29 cellular contexts compared by ENCODE assay signal in genomic region chr5:82306151-82306550, GRCh38.
"Had no signal": no experiment of that assay in that cellular context is flagged by ENCODE, and none has a peak within 500 bp of the region (broad histone marks: within the 10 kb centered on the region; RNA-seq: fewer than 3 reads in every experiment).

No MANE protein-coding gene starts in this region.

- H3K9me3 ChIP-seq: breast epithelium had no signal

- H3K36me3 ChIP-seq: breast epithelium, cardiac muscle cell had no signal

- H3K4me3 Mint-ChIP-seq: activated CD4-positive, alpha-beta memory T cell treated with anti-CD3 and anti-CD28 coated beads, Interleukin-2, amount 10 ng/mL, durations not matched to agents 7 days and 5 days; activated CD4-positive, alpha-beta T cell treated with anti-CD3 and anti-CD28 coated beads, Interleukin-2, amount 10 ng/mL, durations not matched to agents 7 days and 5 days; activated naive CD8-positive, alpha-beta T cell; activated T-cell treated with anti-CD3 and anti-CD28 coated beads, Interleukin-2, amount 50 U/mL, for 24 hours; activated T-helper 17 cell treated with anti-CD3 and anti-CD28 coated beads, Interleukin-2, amount 50 U/mL, for 72 hours; brain; dendritic cell treated with granulocyte-macrophage colony-stimulating factor and Interleukin-4, amounts not matched to agents 40 ng/mL and 50 ng/mL, for 4 days; endodermal cell had no signal

- H3K4me1 Mint-ChIP-seq: activated CD4-positive, alpha-beta memory T cell treated with anti-CD3 and anti-CD28 coated beads, Interleukin-2, amount 10 ng/mL, durations not matched to agents 7 days and 5 days; activated CD4-positive, alpha-beta T cell treated with anti-CD3 and anti-CD28 coated beads, Interleukin-2, amount 10 ng/mL, durations not matched to agents 7 days and 5 days; activated T-helper 17 cell treated with anti-CD3 and anti-CD28 coated beads, Interleukin-2, amount 50 U/mL, for 72 hours had no signal

- H3K27ac Mint-ChIP-seq: activated CD4-positive, alpha-beta memory T cell treated with anti-CD3 and anti-CD28 coated beads, Interleukin-2, amount 10 ng/mL, durations not matched to agents 7 days and 5 days; activated CD4-positive, alpha-beta T cell treated with anti-CD3 and anti-CD28 coated beads, Interleukin-2, amount 10 ng/mL, durations not matched to agents 7 days and 5 days; activated naive CD8-positive, alpha-beta T cell; activated T-cell treated with anti-CD3 and anti-CD28 coated beads, Interleukin-2, amount 50 U/mL, for 24 hours; activated T-helper 17 cell treated with anti-CD3 and anti-CD28 coated beads, Interleukin-2, amount 50 U/mL, for 72 hours; dendritic cell treated with granulocyte-macrophage colony-stimulating factor and Interleukin-4, amounts not matched to agents 40 ng/mL and 50 ng/mL, for 4 days; endodermal cell had no signal

- H3K27ac ChIP-seq: breast epithelium, cardiac muscle cell, coronary artery, dorsolateral prefrontal cortex had no signal

- DNase-seq: activated CD4-positive, alpha-beta memory T cell treated with anti-CD3 and anti-CD28 coated beads, Interleukin-2, amount 10 ng/mL, durations not matched to agents 7 days and 5 days; activated CD4-positive, alpha-beta T cell treated with anti-CD3 and anti-CD28 coated beads for 1 hour; activated CD4-positive, alpha-beta T cell treated with anti-CD3 and anti-CD28 coated beads for 4 hours; activated CD4-positive, alpha-beta T cell treated with anti-CD3 and anti-CD28 coated beads, Interleukin-2, amount 10 ng/mL, durations not matched to agents 7 days and 5 days; activated CD4-positive, alpha-beta T cell treated with anti-CD3 and anti-CD28 coated beads, Interleukin-2, amount 50 U/mL, for 4 hours; activated CD8-positive, alpha-beta memory T cell treated with anti-CD3 and anti-CD28 coated beads, Interleukin-2, amount 50 U/mL, for 48 hours; activated effector memory CD4-positive, alpha-beta T cell treated with Interleukin-2 at 50 U/mL for 16 hours; activated gamma-delta T cell treated with Interleukin-2 at 50 U/mL for 16 hours; activated naive CD4-positive, alpha-beta T cell treated with anti-CD3 and anti-CD28 coated beads, Interleukin-2, amount 50 U/mL, for 16 hours; activated naive CD4-positive, alpha-beta T cell treated with Interleukin-2 at 50 U/mL for 16 hours; activated T-cell treated with anti-CD3 and anti-CD28 coated beads for 4 hours; activated T-cell treated with anti-CD3 and anti-CD28 coated beads, Interleukin-2, amount 50 U/mL, for 24 hours; amniotic stem cell; anterior cingulate cortex; central memory CD4-positive, alpha-beta T cell; dorsolateral prefrontal cortex; effector memory CD4-positive, alpha-beta T cell; endodermal cell; foreskin fibroblast; head of caudate nucleus; T-helper 2 cell had no signal

- H3K27me3 Mint-ChIP-seq: activated CD4-positive, alpha-beta memory T cell treated with anti-CD3 and anti-CD28 coated beads, Interleukin-2, amount 10 ng/mL, durations not matched to agents 7 days and 5 days; activated CD4-positive, alpha-beta T cell treated with anti-CD3 and anti-CD28 coated beads, Interleukin-2, amount 10 ng/mL, durations not matched to agents 7 days and 5 days; activated naive CD8-positive, alpha-beta T cell; activated T-cell treated with anti-CD3 and anti-CD28 coated beads, Interleukin-2, amount 50 U/mL, for 24 hours; activated T-helper 17 cell treated with anti-CD3 and anti-CD28 coated beads, Interleukin-2, amount 50 U/mL, for 72 hours; brain; dendritic cell treated with granulocyte-macrophage colony-stimulating factor and Interleukin-4, amounts not matched to agents 40 ng/mL and 50 ng/mL, for 4 days had no signal

- H3K4me3 ChIP-seq: breast epithelium, cardiac muscle cell, coronary artery, dorsolateral prefrontal cortex had no signal

- H3K9me3 Mint-ChIP-seq: activated CD4-positive, alpha-beta memory T cell treated with anti-CD3 and anti-CD28 coated beads, Interleukin-2, amount 10 ng/mL, durations not matched to agents 7 days and 5 days; activated T-helper 17 cell treated with anti-CD3 and anti-CD28 coated beads, Interleukin-2, amount 50 U/mL, for 72 hours; dendritic cell treated with granulocyte-macrophage colony-stimulating factor and Interleukin-4, amounts not matched to agents 40 ng/mL and 50 ng/mL, for 4 days had no signal

- H3K4me1 ChIP-seq: breast epithelium had no signal

- H3K27me3 ChIP-seq: breast epithelium, cardiac muscle cell, dorsolateral prefrontal cortex had no signal

- ATAC-seq: activated T-helper 17 cell treated with anti-CD3 and anti-CD28 coated beads, Interleukin-2, amount 50 U/mL, for 72 hours; esophagus mucosa had no signal
